Comparison of ENCODE assay signal across 22 cellular contexts in the genomic region with DNA sequence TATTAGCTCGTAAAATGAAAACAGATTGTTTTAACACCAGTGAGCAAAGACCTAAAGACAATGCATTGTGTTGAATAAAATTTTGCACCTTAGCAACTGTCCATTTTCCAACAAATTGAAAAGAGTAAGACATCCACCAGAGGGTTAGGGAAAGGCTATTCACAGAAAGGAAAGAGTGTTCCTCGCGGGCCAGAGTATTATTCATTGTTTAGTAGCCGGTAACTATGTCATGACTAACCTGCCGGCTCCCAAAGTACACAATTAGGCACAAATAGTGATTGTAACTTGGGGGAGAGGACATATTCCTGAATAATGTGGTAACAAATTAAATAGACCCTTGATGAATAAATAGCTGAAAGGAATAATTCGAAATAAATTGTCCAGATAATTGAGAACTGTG.
"Had no signal": no experiment of that assay in that cellular context is flagged by ENCODE, and none has a peak within 500 bp of the region (broad histone marks: within the 10 kb centered on the region; RNA-seq: fewer than 3 reads in every experiment).

No MANE protein-coding gene starts in this region.

- H3K9me3 ChIP-seq: adrenal gland, breast epithelium, Peyer's patch had no signal

- H3K27ac ChIP-seq: adrenal gland, breast epithelium, Peyer's patch, SK-N-MC, WERI-Rb-1 had no signal

- H3K36me3 Mint-ChIP-seq: activated naive CD8-positive, alpha-beta T cell treated with anti-CD3 and anti-CD28 coated beads, Interleukin-2, amount 10 ng/mL, durations not matched to agents 7 days and 5 days had no signal

- H3K4me1 ChIP-seq: adrenal gland, breast epithelium, Peyer's patch had no signal

- H3K4me1 Mint-ChIP-seq: activated CD4-positive, alpha-beta T cell treated with anti-CD3 and anti-CD28 coated beads for 36 hours; activated naive CD8-positive, alpha-beta T cell treated with anti-CD3 and anti-CD28 coated beads, Interleukin-2, amount 10 ng/mL, durations not matched to agents 7 days and 5 days had no signal

- ATAC-seq: activated CD4-positive, alpha-beta T cell treated with anti-CD3 and anti-CD28 coated beads for 36 hours; activated CD8-positive, alpha-beta T cell treated with anti-CD3 and anti-CD28 coated beads for 36 hours had no signal

- H3K4me3 ChIP-seq: adrenal gland, breast epithelium, Peyer's patch, SK-N-MC had no signal

- H3K36me3 ChIP-seq: adrenal gland, breast epithelium, Peyer's patch, WERI-Rb-1 had no signal

- H3K27me3 Mint-ChIP-seq: activated CD4-positive, alpha-beta T cell treated with anti-CD3 and anti-CD28 coated beads for 36 hours; activated CD8-positive, alpha-beta T cell treated with anti-CD3 and anti-CD28 coated beads for 36 hours; activated naive CD8-positive, alpha-beta T cell treated with anti-CD3 and anti-CD28 coated beads, Interleukin-2, amount 10 ng/mL, durations not matched to agents 7 days and 5 days had no signal

- H3K27ac Mint-ChIP-seq: activated CD4-positive, alpha-beta T cell treated with anti-CD3 and anti-CD28 coated beads for 36 hours; activated CD8-positive, alpha-beta T cell treated with anti-CD3 and anti-CD28 coated beads for 36 hours; activated naive CD8-positive, alpha-beta T cell treated with anti-CD3 and anti-CD28 coated beads, Interleukin-2, amount 10 ng/mL, durations not matched to agents 7 days and 5 days had no signal

- H3K4me3 Mint-ChIP-seq: activated CD4-positive, alpha-beta T cell treated with anti-CD3 and anti-CD28 coated beads for 36 hours; activated CD8-positive, alpha-beta T cell treated with anti-CD3 and anti-CD28 coated beads for 36 hours; activated naive CD8-positive, alpha-beta T cell treated with anti-CD3 and anti-CD28 coated beads, Interleukin-2, amount 10 ng/mL, durations not matched to agents 7 days and 5 days had no signal

- H3K27me3 ChIP-seq: adrenal gland, breast epithelium, Peyer's patch had no signal

- DNase-seq: activated CD4-positive, alpha-beta T cell treated with anti-CD3 and anti-CD28 coated beads for 36 hours; activated CD8-positive, alpha-beta memory T cell treated with anti-CD3 and anti-CD28 coated beads, Interleukin-2, amount 50 U/mL, for 48 hours; activated CD8-positive, alpha-beta T cell treated with anti-CD3 and anti-CD28 coated beads for 36 hours; activated naive CD4-positive, alpha-beta T cell treated with anti-CD3 and anti-CD28 coated beads, Interleukin-2, amount 50 U/mL, for 16 hours; activated naive CD8-positive, alpha-beta T cell treated with anti-CD3 and anti-CD28 coated beads, Interleukin-2, amount 10 ng/mL, durations not matched to agents 7 days and 5 days; activated T-cell treated with anti-CD3 and anti-CD28 coated beads, Interleukin-2, amount 50 U/mL, for 1 hour; adrenal gland; anterior cingulate cortex; central memory CD4-positive, alpha-beta T cell; NCI-H1048; NCI-H1930; NCI-H2171; NCI-H2227 treated with DMSO at 0.1 percent for 48 hours; NCI-H446 treated with DMSO at 0.1 percent for 48 hours; NCI-H524 treated with DMSO at 0.1 percent for 48 hours; NK-92 treated with Interleukin-12 subunit alpha and Interleukin-12 subunit beta, amount 100 ng/mL, for 24 hours; OCI-M1; Peyer's patch; T-helper 1 cell; WERI-Rb-1 had no signal
